1 cellular context compared by ENCODE assay signal in genomic region chr11:60932605-60933346, GRCh38.
TF ChIP-seq lines count a peak whose summit lies in the region.

No MANE protein-coding gene starts in this region.

TF ChIP-seq in GM23338, 12 proteins besides CTCF, POLR2A, EP300 and RAD21 (continued from another document):
- TF ChIP-seq EZH2phosphoT487 (IDR thresholded peaks at IDR 0.05; ENCODE audit: unreplicated experiment) (no peak), CREB1 (CRISPR knock-in tag; IDR thresholded peaks at IDR 0.05; ENCODE audit: low read depth) (no peak), ZNF462 (CRISPR knock-in tag; IDR thresholded peaks at IDR 0.05) (no peak), ZNF331 (CRISPR knock-in tag; IDR thresholded peaks at IDR 0.05; ENCODE audit: low read depth) (no peak), EZH2 (IDR thresholded peaks at IDR 0.05; ENCODE audit: low read depth, unreplicated experiment) (no peak), NANOG (IDR thresholded peaks at IDR 0.05; ENCODE audit: borderline replicate concordance) (no peak), ETS1 (IDR thresholded peaks at IDR 0.05) (no peak)
